Comparison of ENCODE assay signal across 2 cellular contexts in the genomic region with DNA sequence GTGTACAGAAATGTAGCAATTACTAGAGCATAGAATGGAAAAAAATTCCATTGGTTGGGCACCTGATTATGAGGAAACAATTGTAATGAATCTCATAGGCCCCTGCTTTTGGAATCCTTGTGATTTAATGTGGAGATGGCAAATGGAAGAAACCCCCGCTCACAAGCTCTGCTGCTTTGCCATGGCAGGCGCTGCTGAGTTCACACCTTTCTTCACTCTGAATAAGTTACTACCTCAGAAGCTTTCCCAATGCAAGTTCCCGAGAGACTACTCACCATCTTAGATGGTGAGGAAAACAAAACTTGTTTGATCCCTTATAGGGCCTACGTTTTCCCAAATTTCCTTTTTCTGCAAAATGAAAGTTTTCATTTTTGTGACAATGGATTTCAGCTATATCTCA.
TF ChIP-seq lines count a peak whose summit lies in the region.

No MANE protein-coding gene starts in this region.

TF ChIP-seq in GM23338, 12 proteins besides CTCF, POLR2A, EP300 and RAD21:
- TF ChIP-seq JUNB (IDR thresholded peaks at IDR 0.05; ENCODE audit: unreplicated experiment) (no peak), CREB1 (CRISPR knock-in tag; IDR thresholded peaks at IDR 0.05; ENCODE audit: low read depth) (no peak), ZNF331 (CRISPR knock-in tag; IDR thresholded peaks at IDR 0.05; ENCODE audit: low read depth) (no peak), REST (IDR thresholded peaks at IDR 0.05; ENCODE audit: unreplicated experiment) (no peak), EZH2phosphoT487 (IDR thresholded peaks at IDR 0.05; ENCODE audit: unreplicated experiment) (no peak)

TF ChIP-seq in H1, 55 proteins besides CTCF, POLR2A, EP300 and RAD21:
- TF ChIP-seq GTF2F1 (IDR thresholded peaks at IDR 0.05; ENCODE audit: borderline replicate concordance, low read depth, low read length) (no peak), KDM5A (IDR thresholded peaks at IDR 0.05; ENCODE audit: low read length) (no peak), MAFK (IDR thresholded peaks at IDR 0.05; ENCODE audit: low read depth, low read length) (no peak)
- TF ChIP-seq, protein P1, sequence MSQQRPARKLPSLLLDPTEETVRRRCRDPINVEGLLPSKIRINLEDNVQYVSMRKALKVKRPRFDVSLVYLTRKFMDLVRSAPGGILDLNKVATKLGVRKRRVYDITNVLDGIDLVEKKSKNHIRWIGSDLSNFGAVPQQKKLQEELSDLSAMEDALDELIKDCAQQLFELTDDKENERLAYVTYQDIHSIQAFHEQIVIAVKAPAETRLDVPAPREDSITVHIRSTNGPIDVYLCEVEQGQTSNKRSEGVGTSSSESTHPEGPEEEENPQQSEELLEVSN (IDR thresholded peaks at IDR 0.05): peak; percentile 56; the same call in 1 of the 2 replicates
